In genomic region chr16:89383095-89384003, GRCh38 we compare ENCODE assay signal across 8 cellular contexts.
DNase-seq lines count a peak whose midpoint lies in the region; ATAC-seq and TF ChIP-seq lines count a peak whose summit lies in the region.

No MANE protein-coding gene starts in this region.

- H2AK5ac ChIP-seq in H9 (ENCODE audit: insufficient read length, low read length): no peak overlapping the region

- no peak overlapping the region for H3K4me3 ChIP-seq in coronary artery

- H4K91ac ChIP-seq in H9 (ENCODE audit: insufficient read length, low read depth, low read length): no peak overlapping the region

- no peak overlapping the region for H3K27ac ChIP-seq in H9 (ENCODE audit: insufficient read length, low read depth, low read length)
- no peak overlapping the region for H3K27ac ChIP-seq in coronary artery

- no peak for TF ChIP-seq POLR2A in erythroblast (IDR thresholded peaks at IDR 0.05; ENCODE audit: low read length)

- no CpG with 5 or more reads among the region's 29 CpGs for WGBS in H9 (ENCODE audit: extremely low coverage, insufficient read length, low lambda C conversion rate)

- H3K4me1 ChIP-seq in H9 (ENCODE audit: insufficient read depth, low read length): no peaks in the 10 kb centered on the region; the same call in 1 of the 2 replicates

- H3K27me3 ChIP-seq in H9 (ENCODE audit: insufficient read depth, low read length): no peaks in the 10 kb centered on the region

- H2BK15ac ChIP-seq in H9 (ENCODE audit: low read depth, low read length): no peak overlapping the region

- peaks cover 82% of the 10 kb centered on the region; the same call in 1 of the 2 replicates for H3K79me2 ChIP-seq in H9 (ENCODE audit: insufficient read depth, low read length)

- H3K4ac ChIP-seq in H9 (ENCODE audit: low read depth, low read length): no peak overlapping the region

- H4K5ac ChIP-seq in H9 (ENCODE audit: insufficient read length, low read depth, low read length): no peak overlapping the region

- DNase-seq in H9: peak; percentile 70
- peak; percentile 85 for DNase-seq in erythroblast (lab: John Stamatoyannopoulos, UW)
- DNase-seq in osteocyte (ENCODE audit: extremely low spot score, unreplicated experiment): no peak
- no peak for DNase-seq in NOMO-1 treated with dmso at 0.1 percent for 144 hours (lab: John Stamatoyannopoulos, UW; ENCODE audit: unreplicated experiment)
- DNase-seq in coronary artery (ENCODE audit: low spot score): no peak

- H3K36me3 Mint-ChIP-seq in H9 (ENCODE audit: insufficient read depth in 1 of 3, low read depth in 3 of 3) (no peaks in the 10 kb centered on the region; a peak in 1 of 7 replicates), osteocyte (ENCODE audit: unreplicated experiment) (no peaks in the 10 kb centered on the region)

- H3K9me3 Mint-ChIP-seq in H9 (no peaks in the 10 kb centered on the region), osteocyte (ENCODE audit: unreplicated experiment) (no peaks in the 10 kb centered on the region)

- no peak overlapping the region for H3K18ac ChIP-seq in H9 (ENCODE audit: insufficient read length, low read depth, low read length)

- peak overlapping the region; percentile 79 to 96 (median 90) for H3K27ac Mint-ChIP-seq in H9
- peak overlapping the region; percentile 72 for H3K27ac Mint-ChIP-seq in osteocyte (ENCODE audit: unreplicated experiment)

- H3K23ac ChIP-seq in H9 (ENCODE audit: insufficient read length, low read depth, low read length): no peak overlapping the region

- H3K4me1 Mint-ChIP-seq in H9 (peaks cover 48 to 56% of the 10 kb centered on the region in 2 experiments), osteocyte (ENCODE audit: unreplicated experiment) (peaks cover 57% of the 10 kb centered on the region)

- TF ChIP-seq CTCF in H9 (conservative IDR thresholded peaks at IDR 0.05) (peak; percentile 31; the same call in 2 of the 3 replicates), osteocyte (IDR thresholded peaks at IDR 0.05) (no peak), coronary artery (IDR thresholded peaks at IDR 0.05) (no peak)

- H2AFZ ChIP-seq in H9 (ENCODE audit: low read length): no peak overlapping the region

- H2BK20ac ChIP-seq in H9 (ENCODE audit: low read depth, low read length, poor library complexity, severe bottlenecking): no peak overlapping the region

- no peaks in the 10 kb centered on the region for H3K23me2 ChIP-seq in H9 (ENCODE audit: insufficient read length, low read depth, low read length, poor library complexity, severe bottlenecking)

- no peak overlapping the region for H2BK12ac ChIP-seq in H9 (ENCODE audit: insufficient read length, low read depth, low read length)

- ATAC-seq in SK-N-SH treated with all-trans-retinoic acid at 6 μM for 48 hours (peak; percentile 71), GM21360 (IDR thresholded peaks at IDR 0.05; ENCODE audit: unreplicated experiment) (no peak), GM18517 (IDR thresholded peaks at IDR 0.05; ENCODE audit: unreplicated experiment) (no peak)

- no peak overlapping the region for H4K8ac ChIP-seq in H9 (replicated peaks; ENCODE audit: insufficient read length, low read depth, low read length)

- H3K4me3 Mint-ChIP-seq in H9 (no peak overlapping the region), osteocyte (ENCODE audit: unreplicated experiment) (no peak overlapping the region)

- no peak overlapping the region for H3K4me2 ChIP-seq in H9 (ENCODE audit: insufficient read depth, insufficient read length, low read length)

- H3K9ac ChIP-seq in H9 (ENCODE audit: extremely low read depth, insufficient read length, low read length): no peak overlapping the region

- no peak overlapping the region; the same call in 1 of the 2 replicates for H3K14ac ChIP-seq in H9 (ENCODE audit: insufficient read depth, low read length)

- H2BK5ac ChIP-seq in H9 (ENCODE audit: insufficient read length, low read length): no peak overlapping the region

- no peak overlapping the region for H3K56ac ChIP-seq in H9 (ENCODE audit: insufficient read length, low read depth, low read length)

- H2BK120ac ChIP-seq in H9 (ENCODE audit: low read depth, low read length, poor library complexity, severe bottlenecking): no peak overlapping the region

- no peak overlapping the region for H3T11ph ChIP-seq in H9 (ENCODE audit: low read length)

- no peaks in the 10 kb centered on the region for H4K20me1 ChIP-seq in H9 (ENCODE audit: control insufficient read depth, insufficient read depth, insufficient read length)

- H3K9me3 ChIP-seq in H9 (ENCODE audit: control insufficient read depth, low read depth, low read length): no peaks in the 10 kb centered on the region

- no peaks in the 10 kb centered on the region for H3K27me3 Mint-ChIP-seq in H9 (ENCODE audit: low read depth)
- H3K27me3 Mint-ChIP-seq in osteocyte (ENCODE audit: unreplicated experiment): no peaks in the 10 kb centered on the region

- no peaks in the 10 kb centered on the region for H3K79me1 ChIP-seq in H9 (ENCODE audit: insufficient read depth, low read depth, low read length, poor library complexity, severe bottlenecking)

TF ChIP-seq in SK-N-SH treated with all-trans-retinoic acid at 6 μM for 48 hours, 23 proteins besides CTCF, POLR2A, EP300 and RAD21:
- TF ChIP-seq SNAI2 (CRISPR knock-in tag; IDR thresholded peaks at IDR 0.05) (no peak), ARNTL (CRISPR knock-in tag; IDR thresholded peaks at IDR 0.05; ENCODE audit: borderline replicate concordance, low read depth) (no peak), ESRRG (CRISPR knock-in tag; IDR thresholded peaks at IDR 0.05) (no peak), ZNF565 (CRISPR knock-in tag; conservative IDR thresholded peaks at IDR 0.05; ENCODE audit: low read depth) (no peak), GLIS3 (CRISPR knock-in tag; IDR thresholded peaks at IDR 0.05) (no peak), PPARA (CRISPR knock-in tag; IDR thresholded peaks at IDR 0.05; ENCODE audit: borderline replicate concordance) (no peak), ZC3H10 (CRISPR knock-in tag; IDR thresholded peaks at IDR 0.05) (no peak), ZFP3 (CRISPR knock-in tag; IDR thresholded peaks at IDR 0.05) (no peak), ISL1 (CRISPR knock-in tag; IDR thresholded peaks at IDR 0.05) (no peak), BACH2 (CRISPR knock-in tag; IDR thresholded peaks at IDR 0.05; ENCODE audit: borderline replicate concordance) (no peak), ZFP30 (CRISPR knock-in tag; IDR thresholded peaks at IDR 0.05) (no peak), ZNF8 (CRISPR knock-in tag; IDR thresholded peaks at IDR 0.05) (no peak), PATZ1 (CRISPR knock-in tag; IDR thresholded peaks at IDR 0.05; ENCODE audit: borderline replicate concordance) (no peak), CREB5 (CRISPR knock-in tag; IDR thresholded peaks at IDR 0.05; ENCODE audit: low read depth) (no peak), RARB (CRISPR knock-in tag; IDR thresholded peaks at IDR 0.05) (no peak), OSR1 (CRISPR knock-in tag; IDR thresholded peaks at IDR 0.05) (no peak), CSRNP3 (CRISPR knock-in tag; IDR thresholded peaks at IDR 0.05) (no peak)

Comparison
In these comparisons a context has a peak if more than half of its experiments do, and no peak if none do; other contexts are left out.
1. DNase-seq: peak in H9 (single experiment) and erythroblast (2 of 2); none in osteocyte (single experiment), NOMO-1 treated with dmso at 0.1 percent for 144 hours (single experiment) and coronary artery (single experiment).